12 cellular contexts compared by ENCODE assay signal in genomic region chr2:201344663-201345366, GRCh38. TPM values are rescaled to one million over a fixed set of nuclear protein-coding genes. Genes with fewer than 3 reads are reported as not detected.
A peak's percentile ranks its signal among the peaks of the same experiment; 100 is the strongest.
DNase-seq lines count a peak whose midpoint lies in the region; ATAC-seq and TF ChIP-seq lines count a peak whose summit lies in the region.
"Had no signal": no experiment of that assay in that cellular context is flagged by ENCODE, and none has a peak within 500 bp of the region (broad histone marks: within the 10 kb centered on the region; RNA-seq: fewer than 3 reads in every experiment).

No MANE protein-coding gene starts in this region.

- peaks cover 2% of the 10 kb centered on the region for H3K9me3 Mint-ChIP-seq in neural crest cell

- no peaks in the 10 kb centered on the region for H3K27me3 Mint-ChIP-seq in neural crest cell (ENCODE audit: low read depth)
- H3K27me3 Mint-ChIP-seq: activated CD4-positive, alpha-beta memory T cell treated with anti-CD3 and anti-CD28 coated beads, Interleukin-2, amount 10 ng/mL, durations not matched to agents 7 days and 5 days; dendritic cell treated with granulocyte-macrophage colony-stimulating factor and Interleukin-4, amounts not matched to agents 40 ng/mL and 50 ng/mL, for 4 days had no signal

- H3K4me3 Mint-ChIP-seq in neural crest cell, result no peak overlapping the region
- H3K4me3 Mint-ChIP-seq: activated CD4-positive, alpha-beta memory T cell treated with anti-CD3 and anti-CD28 coated beads, Interleukin-2, amount 10 ng/mL, durations not matched to agents 7 days and 5 days; dendritic cell treated with granulocyte-macrophage colony-stimulating factor and Interleukin-4, amounts not matched to agents 40 ng/mL and 50 ng/mL, for 4 days had no signal

- TF ChIP-seq CTCF in neural crest cell (conservative IDR thresholded peaks at IDR 0.05), result peak; percentile 20
- TF ChIP-seq CTCF in dorsolateral prefrontal cortex (IDR thresholded peaks at IDR 0.05 in 54 of 56, conservative IDR thresholded peaks at IDR 0.05 in 2 of 56; ENCODE audit: low read depth in 1 of 56, partially characterized antibody in 56 of 56), result no peak
- no peak for TF ChIP-seq CTCF in coronary artery (IDR thresholded peaks at IDR 0.05)

- H3K4me1 Mint-ChIP-seq in neural crest cell, result peaks cover 21% of the 10 kb centered on the region

- peak; percentile 92 for ATAC-seq in HG02678 (IDR thresholded peaks at IDR 0.05; ENCODE audit: unreplicated experiment)

- H3K4me3 ChIP-seq in dorsolateral prefrontal cortex, result no peak overlapping the region
- no peak overlapping the region for H3K4me3 ChIP-seq in coronary artery

- intact Hi-C loops in dorsolateral prefrontal cortex (cut with DNase I), result no loop called here

- peak overlapping the region; percentile 23 for H3K27ac Mint-ChIP-seq in neural crest cell (ENCODE audit: unreplicated experiment)
- H3K27ac Mint-ChIP-seq: activated CD4-positive, alpha-beta memory T cell treated with anti-CD3 and anti-CD28 coated beads, Interleukin-2, amount 10 ng/mL, durations not matched to agents 7 days and 5 days; dendritic cell treated with granulocyte-macrophage colony-stimulating factor and Interleukin-4, amounts not matched to agents 40 ng/mL and 50 ng/mL, for 4 days had no signal

- peaks cover 2% of the 10 kb centered on the region for H3K36me3 Mint-ChIP-seq in neural crest cell (ENCODE audit: low read depth)

- H3K27ac ChIP-seq in dorsolateral prefrontal cortex (no peak overlapping the region), coronary artery (no peak overlapping the region)

- DNase-seq in DMS 273 (lab: John Stamatoyannopoulos, UW; ENCODE audit: unreplicated experiment) (peak; percentile 23), DMS 273 treated with DMSO at 0.1 percent for 48 hours (lab: John Stamatoyannopoulos, UW) (no peak), NAMALWA (ENCODE audit: low spot score) (peak; percentile 32), neural crest cell (ENCODE audit: low read depth, low spot score) (no peak), dorsolateral prefrontal cortex (no peak), kidney tubule cell (ENCODE audit: low spot score) (no peak), coronary artery (ENCODE audit: low spot score) (no peak)
- DNase-seq: activated CD4-positive, alpha-beta memory T cell treated with anti-CD3 and anti-CD28 coated beads, Interleukin-2, amount 10 ng/mL, durations not matched to agents 7 days and 5 days; NCI-H510A treated with DMSO at 0.1 percent for 48 hours had no signal

- H3K27me3 ChIP-seq in dorsolateral prefrontal cortex, result no peaks in the 10 kb centered on the region

RNA-seq across cellular contexts. Expression of gene FLACC1, which starts 12.3 kb away (rescaled TPM):
- 0.77 and 1.0 TPM in 2 replicates for total RNA-seq in neural crest cell
- 10 to 100 TPM in 75 of 120 experiments, 1 to 10 TPM in 45; 2.9 to 22.0 (median 10.8) TPM for total RNA-seq in dorsolateral prefrontal cortex
- total RNA-seq: A172 had no signal

Comparison
In these comparisons a context has a peak if more than half of its experiments do, and no peak if none do; other contexts are left out.
1. DNase-seq: peak in DMS 273 (single experiment) and NAMALWA (single experiment); none in DMS 273 treated with DMSO at 0.1 percent for 48 hours (single experiment), neural crest cell (single experiment), dorsolateral prefrontal cortex (0 of 10), kidney tubule cell (single experiment) and coronary artery (single experiment).